ENCODE assay signal across 23 cellular contexts in the genomic region with DNA sequence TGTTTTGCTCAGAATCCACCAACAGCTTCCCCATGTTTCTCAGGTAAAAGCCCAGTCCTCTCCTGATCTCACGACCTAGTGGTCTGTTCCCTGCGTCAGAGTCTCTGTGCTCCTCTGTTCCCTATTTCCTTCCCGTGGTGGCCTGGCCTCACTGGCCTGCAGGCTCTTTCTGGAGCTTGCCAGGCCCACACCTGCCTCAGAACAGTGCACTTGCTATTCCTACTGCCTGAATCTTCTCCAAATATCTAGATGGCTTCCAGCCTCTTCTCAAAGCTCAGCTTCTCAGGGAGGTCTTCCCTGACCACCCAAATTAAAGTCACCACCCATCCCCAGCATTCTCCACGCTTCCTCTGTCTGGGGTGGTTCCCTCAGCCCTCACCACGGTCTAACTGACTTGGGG.
DNase-seq lines count a peak whose midpoint lies in the region; ATAC-seq and TF ChIP-seq lines count a peak whose summit lies in the region.
"Had no signal": no experiment of that assay in that cellular context is flagged by ENCODE, and none has a peak within 500 bp of the region (broad histone marks: within the 10 kb centered on the region; RNA-seq: fewer than 3 reads in every experiment).

No MANE protein-coding gene starts in this region.

- H3K4me3 ChIP-seq in BE2C (ENCODE audit: low read depth, low read length), result no peak overlapping the region
- H3K4me3 ChIP-seq: BLaER1 had no signal

- H3K4me1 ChIP-seq in BE2C, result no peaks in the 10 kb centered on the region

- no peak for DNase-seq in activated CD8-positive, alpha-beta T cell treated with anti-CD3 and anti-CD28 coated beads, Interleukin-2, amount 10 ng/mL, durations not matched to agents 7 days and 5 days
- no peak for DNase-seq in activated CD8-positive, alpha-beta T cell treated with anti-CD3 and anti-CD28 coated beads for 36 hours
- peak; percentile 44 for DNase-seq in activated CD8-positive, alpha-beta memory T cell treated with anti-CD3 and anti-CD28 coated beads, Interleukin-2, amount 50 U/mL, for 48 hours
- DNase-seq in naive B cell (no peak), type B pancreatic cell (ENCODE audit: extremely low spot score, unreplicated experiment) (peak; percentile 39), BE2C (no peak)
- no peak for DNase-seq in activated CD4-positive, alpha-beta T cell treated with anti-CD3 and anti-CD28 coated beads for 4 hours
- DNase-seq: ACHN; CD4-positive, CD25-positive, alpha-beta regulatory T cell; DMS53; GOT3; NCI-H1092; NCI-H1417 treated with DMSO at 0.1 percent for 48 hours; NCI-H1694 treated with DMSO at 0.1 percent for 48 hours; NCI-H2081; NCI-H2227 treated with DMSO at 0.1 percent for 48 hours; NCI-H526 treated with DMSO at 0.1 percent for 48 hours; RPMI8226; SHP77 had no signal

- H3K9me3 Mint-ChIP-seq in activated CD8-positive, alpha-beta T cell treated with anti-CD3 and anti-CD28 coated beads, Interleukin-2, amount 10 ng/mL, durations not matched to agents 7 days and 5 days (ENCODE audit: insufficient read depth), result no peaks in the 10 kb centered on the region
- no peaks in the 10 kb centered on the region for H3K9me3 Mint-ChIP-seq in activated CD8-positive, alpha-beta T cell treated with anti-CD3 and anti-CD28 coated beads for 36 hours
- H3K9me3 Mint-ChIP-seq in naive B cell (no peaks in the 10 kb centered on the region), type B pancreatic cell (no peaks in the 10 kb centered on the region)
- H3K9me3 Mint-ChIP-seq: CD4-positive, CD25-positive, alpha-beta regulatory T cell; IgD-negative memory B cell had no signal

- H3K36me3 ChIP-seq in BE2C, result no peaks in the 10 kb centered on the region
- H3K36me3 ChIP-seq: BLaER1 had no signal

- CTCF ChIA-PET in activated CD8-positive, alpha-beta T cell treated with anti-CD3 and anti-CD28 coated beads, Interleukin-2, amount 10 ng/mL, durations not matched to agents 7 days and 5 days (lab: Charles Lee), result no interaction called here
- CTCF ChIA-PET in activated CD8-positive, alpha-beta T cell treated with anti-CD3 and anti-CD28 coated beads for 36 hours (lab: Charles Lee), result no interaction called here

- no peaks in the 10 kb centered on the region for H3K9me3 ChIP-seq in BE2C
- H3K9me3 ChIP-seq: BLaER1 had no signal

- H3K4me3 Mint-ChIP-seq in activated CD8-positive, alpha-beta T cell treated with anti-CD3 and anti-CD28 coated beads, Interleukin-2, amount 10 ng/mL, durations not matched to agents 7 days and 5 days, result no peak overlapping the region
- H3K4me3 Mint-ChIP-seq in activated CD8-positive, alpha-beta T cell treated with anti-CD3 and anti-CD28 coated beads for 36 hours, result no peak overlapping the region
- H3K4me3 Mint-ChIP-seq in naive B cell, result peak overlapping the region in 1 of 8 donors; percentile 50
- no peak overlapping the region for H3K4me3 Mint-ChIP-seq in type B pancreatic cell
- H3K4me3 Mint-ChIP-seq: CD4-positive, CD25-positive, alpha-beta regulatory T cell had no signal

- peaks cover 5% of the 10 kb centered on the region for H3K27me3 Mint-ChIP-seq in activated CD8-positive, alpha-beta T cell treated with anti-CD3 and anti-CD28 coated beads, Interleukin-2, amount 10 ng/mL, durations not matched to agents 7 days and 5 days (ENCODE audit: low read depth)
- H3K27me3 Mint-ChIP-seq in activated CD8-positive, alpha-beta T cell treated with anti-CD3 and anti-CD28 coated beads for 36 hours, result no peaks in the 10 kb centered on the region
- H3K27me3 Mint-ChIP-seq in naive B cell (no peaks in the 10 kb centered on the region), type B pancreatic cell (peaks cover 18% of the 10 kb centered on the region)
- H3K27me3 Mint-ChIP-seq: IgD-negative memory B cell had no signal

- H3K4me1 Mint-ChIP-seq in activated CD8-positive, alpha-beta T cell treated with anti-CD3 and anti-CD28 coated beads, Interleukin-2, amount 10 ng/mL, durations not matched to agents 7 days and 5 days (ENCODE audit: low read depth), result peaks cover 2% of the 10 kb centered on the region
- peaks cover 8% of the 10 kb centered on the region for H3K4me1 Mint-ChIP-seq in activated CD8-positive, alpha-beta T cell treated with anti-CD3 and anti-CD28 coated beads for 36 hours (ENCODE audit: low read depth)
- peaks cover 9 to 43% (median 37%) of the 10 kb centered on the region in 3 donors for H3K4me1 Mint-ChIP-seq in naive B cell
- no peaks in the 10 kb centered on the region for H3K4me1 Mint-ChIP-seq in type B pancreatic cell (ENCODE audit: unreplicated experiment)

- POLR2A ChIA-PET in activated CD8-positive, alpha-beta T cell treated with anti-CD3 and anti-CD28 coated beads, Interleukin-2, amount 10 ng/mL, durations not matched to agents 7 days and 5 days (lab: Charles Lee), result no interaction called here
- POLR2A ChIA-PET in activated CD8-positive, alpha-beta T cell treated with anti-CD3 and anti-CD28 coated beads for 36 hours (lab: Charles Lee), result no interaction called here

- intact Hi-C loops in activated CD8-positive, alpha-beta T cell treated with anti-CD3 and anti-CD28 coated beads for 36 hours (cut with micrococcal nuclease), result no loop called here

- no peaks in the 10 kb centered on the region for H3K36me3 Mint-ChIP-seq in activated CD8-positive, alpha-beta T cell treated with anti-CD3 and anti-CD28 coated beads, Interleukin-2, amount 10 ng/mL, durations not matched to agents 7 days and 5 days (ENCODE audit: low read depth)
- no peaks in the 10 kb centered on the region for H3K36me3 Mint-ChIP-seq in activated CD8-positive, alpha-beta T cell treated with anti-CD3 and anti-CD28 coated beads for 36 hours (ENCODE audit: low read depth)
- H3K36me3 Mint-ChIP-seq in naive B cell, result no peaks in the 10 kb centered on the region
- no peaks in the 10 kb centered on the region for H3K36me3 Mint-ChIP-seq in type B pancreatic cell
- H3K36me3 Mint-ChIP-seq: CD4-positive, CD25-positive, alpha-beta regulatory T cell; IgD-negative memory B cell had no signal

- no peaks in the 10 kb centered on the region for H3K27me3 ChIP-seq in BE2C
- H3K27me3 ChIP-seq: BLaER1 had no signal

- H3K27ac Mint-ChIP-seq in activated CD8-positive, alpha-beta T cell treated with anti-CD3 and anti-CD28 coated beads, Interleukin-2, amount 10 ng/mL, durations not matched to agents 7 days and 5 days, result peak overlapping the region; percentile 28
- H3K27ac Mint-ChIP-seq in activated CD8-positive, alpha-beta T cell treated with anti-CD3 and anti-CD28 coated beads for 36 hours, result no peak overlapping the region
- H3K27ac Mint-ChIP-seq in naive B cell (peak overlapping the region in 4 of 6 donors; percentile 19 to 87 (median 77)), type B pancreatic cell (no peak overlapping the region)

- ATAC-seq in activated CD8-positive, alpha-beta T cell treated with anti-CD3 and anti-CD28 coated beads, Interleukin-2, amount 10 ng/mL, durations not matched to agents 7 days and 5 days, result no peak
- ATAC-seq in activated CD8-positive, alpha-beta T cell treated with anti-CD3 and anti-CD28 coated beads for 36 hours, result no peak
- ATAC-seq in naive B cell (ENCODE audit: low read depth in 2 of 2) (no peak), GM19023 (IDR thresholded peaks at IDR 0.05; ENCODE audit: unreplicated experiment) (no peak)
- ATAC-seq: HCT116 had no signal

- no peak for TF ChIP-seq CTCF in activated CD8-positive, alpha-beta T cell treated with anti-CD3 and anti-CD28 coated beads for 36 hours (IDR thresholded peaks at IDR 0.05)
- TF ChIP-seq CTCF in type B pancreatic cell (conservative IDR thresholded peaks at IDR 0.05), result no peak
- TF ChIP-seq CTCF in BE2C (IDR thresholded peaks at IDR 0.05; ENCODE audit: low read depth, low read length), result no peak

Comparison
In these comparisons a context has a peak if more than half of its experiments do, and no peak if none do; other contexts are left out.
1. H3K27ac Mint-ChIP-seq: peak in activated CD8-positive, alpha-beta T cell treated with anti-CD3 and anti-CD28 coated beads, Interleukin-2, amount 10 ng/mL, durations not matched to agents 7 days and 5 days (single experiment) and naive B cell (4 of 6); none in activated CD8-positive, alpha-beta T cell treated with anti-CD3 and anti-CD28 coated beads for 36 hours (single experiment) and type B pancreatic cell (single experiment).
2. DNase-seq: peak in activated CD8-positive, alpha-beta memory T cell treated with anti-CD3 and anti-CD28 coated beads, Interleukin-2, amount 50 U/mL, for 48 hours (single experiment) and type B pancreatic cell (single experiment); none in activated CD8-positive, alpha-beta T cell treated with anti-CD3 and anti-CD28 coated beads, Interleukin-2, amount 10 ng/mL, durations not matched to agents 7 days and 5 days (single experiment), activated CD8-positive, alpha-beta T cell treated with anti-CD3 and anti-CD28 coated beads for 36 hours (single experiment), naive B cell (single experiment), BE2C (single experiment) and activated CD4-positive, alpha-beta T cell treated with anti-CD3 and anti-CD28 coated beads for 4 hours (0 of 2).